11 cellular contexts compared by ENCODE assay signal in the genomic region with DNA sequence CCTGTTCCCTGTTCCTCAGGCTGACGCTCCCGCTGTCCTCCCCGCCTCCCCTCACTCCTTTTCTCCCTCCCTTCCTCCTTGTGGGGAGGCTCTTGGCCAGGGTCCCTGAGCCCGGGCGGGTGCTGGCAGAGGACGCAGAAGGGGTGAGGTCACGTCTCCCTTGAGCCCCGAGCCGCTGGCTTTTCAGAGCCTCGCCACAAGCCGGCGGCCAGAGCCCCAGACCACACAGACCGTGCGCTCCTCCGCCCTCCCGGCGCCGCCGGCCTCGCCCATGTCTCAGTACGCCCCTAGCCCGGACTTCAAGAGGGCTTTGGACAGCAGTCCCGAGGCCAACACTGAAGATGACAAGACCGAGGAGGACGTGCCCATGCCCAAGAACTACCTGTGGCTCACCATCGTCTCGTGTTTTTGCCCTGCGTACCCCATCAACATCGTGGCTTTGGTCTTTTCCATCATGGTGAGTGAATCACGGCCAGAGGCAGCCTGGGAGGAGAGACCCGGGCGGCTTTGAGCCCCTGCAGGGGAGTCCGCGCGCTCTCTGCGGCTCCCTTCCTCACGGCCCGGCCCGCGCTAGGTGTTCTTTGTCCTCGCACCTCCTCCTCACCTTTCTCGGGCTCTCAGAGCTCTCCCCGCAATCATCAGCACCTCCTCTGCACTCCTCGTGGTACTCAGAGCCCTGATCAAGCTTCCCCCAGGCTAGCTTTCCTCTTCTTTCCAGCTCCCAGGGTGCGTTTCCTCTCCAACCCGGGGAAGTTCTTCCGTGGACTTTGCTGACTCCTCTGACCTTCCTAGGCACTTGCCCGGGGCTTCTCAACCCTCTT. TPM values are rescaled to one million over a fixed set of nuclear protein-coding genes. Genes with fewer than 3 reads are reported as not detected.
DNase-seq lines count a peak whose midpoint lies in the region; ATAC-seq and TF ChIP-seq lines count a peak whose summit lies in the region.
"Had no signal": no experiment of that assay in that cellular context is flagged by ENCODE, and none has a peak within 500 bp of the region (broad histone marks: within the 10 kb centered on the region; RNA-seq: fewer than 3 reads in every experiment).

TSS of gene TMEM233 (plus strand) at position 197 of the 821 bp plus-strand sequence. CDS start at position 272, 75 bp downstream.

- H3K27ac ChIP-seq in A673 (ENCODE audit: low read depth, low read length, poor library complexity, severe bottlenecking) (peak within 1 kb of the TSS; percentile 93), heart left ventricle (peak within 1 kb of the TSS in 9 of 12 donors; percentile 18 to 85 (median 67)), OCI-LY7 (ENCODE audit: low read depth, low read length, poor library complexity, severe bottlenecking) (no peak within 1 kb of the TSS), body of pancreas (no peak within 1 kb of the TSS)
- no peak within 1 kb of the TSS for H3K27ac ChIP-seq in naive thymus-derived CD4-positive, alpha-beta T cell (ENCODE audit: low read depth, low read length)
- H3K27ac ChIP-seq: BLaER1 treated with 17β-estradiol and CSF1 and Interleukin-3, amounts not matched to agents 10 nM and 100 nM had no signal

- H3K36me3 Mint-ChIP-seq in neural crest cell (ENCODE audit: low read depth): peaks cover 3% of the 10 kb centered on the region
- peaks cover 0 to 7% (median 0%) of the 10 kb centered on the region in 5 donors for H3K36me3 Mint-ChIP-seq in naive thymus-derived CD4-positive, alpha-beta T cell

- intact Hi-C loops in A673 (cut with micrococcal nuclease; ENCODE audit: unreplicated experiment): loop anchor here (1.0 kb wide), 2 partner anchors 32 to 56 kb away; no protein-coding TSS in a partner anchor
- intact Hi-C loops in heart left ventricle (cut with DNase I): loop anchor here in 2 of 10 donors (10.0 kb wide), 1 partner anchor 51 kb away; no protein-coding TSS in a partner anchor
- intact Hi-C loops in OCI-LY7 (cut with micrococcal nuclease; ENCODE audit: unreplicated experiment): no loop called here
- intact Hi-C loops in body of pancreas (cut with DNase I): no loop called here
- intact Hi-C loops in naive thymus-derived CD4-positive, alpha-beta T cell (cut with micrococcal nuclease): no loop called here

- CTCF ChIA-PET in A673 (lab: Charles Lee): no interaction called here
- CTCF ChIA-PET in OCI-LY7 (lab: Charles Lee; ENCODE audit: unreplicated experiment): no interaction called here
- CTCF ChIA-PET in naive thymus-derived CD4-positive, alpha-beta T cell (lab: Charles Lee): no interaction called here

- peaks cover 99% of the 10 kb centered on the region for H3K27me3 Mint-ChIP-seq in neural crest cell (ENCODE audit: low read depth)
- peaks cover 68 to 83% (median 80%) of the 10 kb centered on the region in 5 donors for H3K27me3 Mint-ChIP-seq in naive thymus-derived CD4-positive, alpha-beta T cell

- no peaks in the 10 kb centered on the region for H3K36me3 ChIP-seq in A673 (ENCODE audit: insufficient read depth, low read length, poor library complexity, severe bottlenecking)
- H3K36me3 ChIP-seq in NT2/D1 (ENCODE audit: insufficient read depth, insufficient read length, low read length): no peaks in the 10 kb centered on the region
- no peaks in the 10 kb centered on the region for H3K36me3 ChIP-seq in heart left ventricle
- H3K36me3 ChIP-seq in OCI-LY7 (ENCODE audit: insufficient read depth, low read length): no peaks in the 10 kb centered on the region
- H3K36me3 ChIP-seq in body of pancreas (replicated peaks in 1 of 2; ENCODE audit: insufficient read depth in 1 of 2, low read depth in 2 of 2): no peaks in the 10 kb centered on the region
- H3K36me3 ChIP-seq in naive thymus-derived CD4-positive, alpha-beta T cell (ENCODE audit: control insufficient read depth in 2 of 3, insufficient read depth in 3 of 3, low read length in 3 of 3): no peaks in the 10 kb centered on the region
- H3K36me3 ChIP-seq: BLaER1 treated with 17β-estradiol and CSF1 and Interleukin-3, amounts not matched to agents 10 nM and 100 nM had no signal

- H3K4me3 ChIP-seq in A673 (ENCODE audit: low read depth, low read length, poor library complexity, severe bottlenecking) (peak within 1 kb of the TSS; percentile 73), NT2/D1 (ENCODE audit: insufficient read length, low read depth) (peak within 1 kb of the TSS; percentile 63), heart left ventricle (peak within 1 kb of the TSS; percentile 11 to 69 (median 56)), OCI-LY7 (ENCODE audit: low read depth, low read length, poor library complexity, severe bottlenecking) (no peak within 1 kb of the TSS), body of pancreas (no peak within 1 kb of the TSS)
- no peak within 1 kb of the TSS for H3K4me3 ChIP-seq in naive thymus-derived CD4-positive, alpha-beta T cell (ENCODE audit: low read length)
- H3K4me3 ChIP-seq: BLaER1 treated with 17β-estradiol and CSF1 and Interleukin-3, amounts not matched to agents 10 nM and 100 nM had no signal

- WGBS in heart left ventricle, 4 donors: 0 to 1% (median 1%) methylated on average over 44 to 48 of the region's 48 CpGs
- 1 to 2% methylated on average over 33 to 48 of the region's 48 CpGs for WGBS in body of pancreas, 2 donors

- TF ChIP-seq CTCF in A673 (conservative IDR thresholded peaks at IDR 0.05; ENCODE audit: low read depth, low read length): no peak
- no peak for TF ChIP-seq CTCF in heart left ventricle (IDR thresholded peaks at IDR 0.05)
- TF ChIP-seq CTCF in neural crest cell (conservative IDR thresholded peaks at IDR 0.05): no peak
- no peak for TF ChIP-seq CTCF in OCI-LY7 (conservative IDR thresholded peaks at IDR 0.05; ENCODE audit: low read length)
- TF ChIP-seq CTCF in body of pancreas (IDR thresholded peaks at IDR 0.05): no peak

- TF ChIP-seq POLR2A in heart left ventricle (IDR thresholded peaks at IDR 0.05) (no peak), body of pancreas (IDR thresholded peaks at IDR 0.05) (no peak)

- DNase-seq in A673 (ENCODE audit: low spot score): no peak
- no peak for DNase-seq in NT2/D1 (ENCODE audit: low read depth, low spot score)
- peak in 3 of 5 donors; percentile 25 to 34 (median 26) for DNase-seq in heart left ventricle
- no peak for DNase-seq in neural crest cell (ENCODE audit: low read depth, low spot score)
- DNase-seq in OCI-LY7 (ENCODE audit: low spot score): no peak
- DNase-seq in putamen (ENCODE audit: low spot score): no peak
- DNase-seq in body of pancreas: no peak
- no peak for DNase-seq in naive thymus-derived CD4-positive, alpha-beta T cell
- DNase-seq: OCI-M1 had no signal

- peak within 1 kb of the TSS; percentile 60 for H3K4me3 Mint-ChIP-seq in neural crest cell
- no peak within 1 kb of the TSS for H3K4me3 Mint-ChIP-seq in naive thymus-derived CD4-positive, alpha-beta T cell

- H3K27ac Mint-ChIP-seq in neural crest cell (ENCODE audit: unreplicated experiment): no peak within 1 kb of the TSS
- H3K27ac Mint-ChIP-seq in naive thymus-derived CD4-positive, alpha-beta T cell: no peak within 1 kb of the TSS

- H3K9me3 Mint-ChIP-seq in neural crest cell: no peaks in the 10 kb centered on the region
- H3K9me3 Mint-ChIP-seq in naive thymus-derived CD4-positive, alpha-beta T cell: peaks cover 0 to 6% (median 0%) of the 10 kb centered on the region in 11 donors
- H3K9me3 Mint-ChIP-seq: central memory CD8-positive, alpha-beta T cell had no signal

- no peak within 1 kb of the TSS for H3K4me2 ChIP-seq in OCI-LY7 (ENCODE audit: low read length)

- H4K20me1 ChIP-seq in OCI-LY7 (ENCODE audit: insufficient read depth, low read length): no peaks in the 10 kb centered on the region
- H4K20me1 ChIP-seq: BLaER1 treated with 17β-estradiol and CSF1 and Interleukin-3, amounts not matched to agents 10 nM and 100 nM had no signal

- no peaks in the 10 kb centered on the region for H3K79me2 ChIP-seq in OCI-LY7 (ENCODE audit: insufficient read depth, low read depth, low read length)

- H3K9me2 ChIP-seq in OCI-LY7 (ENCODE audit: insufficient read depth, low read length): no peaks in the 10 kb centered on the region

- BruUV-seq in A673 (replicated peaks; lab: Mats Ljungman, UMichigan) (no TSS peak), OCI-LY7 (replicated peaks; lab: Mats Ljungman, UMichigan) (no TSS peak)

- POLR2A ChIA-PET in A673 (lab: Charles Lee; ENCODE audit: low non-redundant PET) (no interaction called here), OCI-LY7 (lab: Charles Lee) (interaction anchor here (1.3 kb wide), 1 partner anchor 10 kb away, joined by 3 read pairs; no protein-coding TSS in a partner anchor)
- POLR2A ChIA-PET in naive thymus-derived CD4-positive, alpha-beta T cell (lab: Charles Lee): no interaction called here

- H3K9me3 ChIP-seq in A673 (ENCODE audit: low read depth, low read length, poor library complexity, severe bottlenecking) (no peaks in the 10 kb centered on the region), NT2/D1 (ENCODE audit: insufficient read depth, low read length) (no peaks in the 10 kb centered on the region), heart left ventricle (no peaks in the 10 kb centered on the region), OCI-LY7 (ENCODE audit: low read length) (no peaks in the 10 kb centered on the region), body of pancreas (no peaks in the 10 kb centered on the region)
- H3K9me3 ChIP-seq in naive thymus-derived CD4-positive, alpha-beta T cell (ENCODE audit: control insufficient read depth in 2 of 3, low read length in 3 of 3): no peaks in the 10 kb centered on the region

- peaks cover 53% of the 10 kb centered on the region for H3K4me1 ChIP-seq in A673 (ENCODE audit: insufficient read depth, low read length, poor library complexity, severe bottlenecking)
- no peaks in the 10 kb centered on the region for H3K4me1 ChIP-seq in NT2/D1 (ENCODE audit: insufficient read depth, insufficient read length)
- peaks cover 0 to 20% (median 10%) of the 10 kb centered on the region in 12 donors for H3K4me1 ChIP-seq in heart left ventricle
- no peaks in the 10 kb centered on the region for H3K4me1 ChIP-seq in OCI-LY7 (ENCODE audit: insufficient read depth, low read length, poor library complexity, severe bottlenecking)
- peaks cover 14% of the 10 kb centered on the region for H3K4me1 ChIP-seq in body of pancreas
- no peaks in the 10 kb centered on the region for H3K4me1 ChIP-seq in naive thymus-derived CD4-positive, alpha-beta T cell (ENCODE audit: control insufficient read depth in 2 of 2, insufficient read depth in 2 of 2, low read length in 2 of 2)

- H2AFZ ChIP-seq in OCI-LY7 (ENCODE audit: low read length): no peak within 1 kb of the TSS

- peak in 3 of 4 donors; percentile 24 to 58 (median 54) for ATAC-seq in heart left ventricle
- ATAC-seq in body of pancreas: no peak
- ATAC-seq in naive thymus-derived CD4-positive, alpha-beta T cell: no peak

- H3K27me3 ChIP-seq in A673 (replicated peaks; ENCODE audit: insufficient read depth, low read depth, low read length, poor library complexity): no peaks in the 10 kb centered on the region
- peaks cover 85% of the 10 kb centered on the region for H3K27me3 ChIP-seq in NT2/D1 (ENCODE audit: insufficient read depth, insufficient read length)
- peaks cover 0 to 55% (median 22%) of the 10 kb centered on the region in 9 donors for H3K27me3 ChIP-seq in heart left ventricle
- H3K27me3 ChIP-seq in body of pancreas: peaks cover 0 to 5% of the 10 kb centered on the region in 2 donors
- H3K27me3 ChIP-seq in naive thymus-derived CD4-positive, alpha-beta T cell (ENCODE audit: control insufficient read depth in 2 of 2, insufficient read depth in 2 of 2, low read length in 2 of 2): peaks cover 4 to 10% of the 10 kb centered on the region in 2 donors

- peaks cover 13% of the 10 kb centered on the region for H3K4me1 Mint-ChIP-seq in neural crest cell
- peaks cover 8 to 23% (median 11%) of the 10 kb centered on the region in 7 donors for H3K4me1 Mint-ChIP-seq in naive thymus-derived CD4-positive, alpha-beta T cell

- peak within 1 kb of the TSS; percentile 82 for H3K9ac ChIP-seq in NT2/D1 (ENCODE audit: insufficient read length, low read depth)
- H3K9ac ChIP-seq: BLaER1 treated with 17β-estradiol and CSF1 and Interleukin-3, amounts not matched to agents 10 nM and 100 nM had no signal

RNA-seq across cellular contexts. Expression of gene TMEM233, which starts in this region (rescaled TPM):
- total RNA-seq in A673 (2021): 10.7 and 15.5 TPM in 2 replicates
- total RNA-seq in heart left ventricle: 1 to 10 TPM in 1 of 9 donors, under 1 TPM in 7, not detected in 1; 0.07 to 1.3 (median 0.31) TPM
- under 1 TPM; 0.08 to 0.25 TPM for polyA plus RNA-seq in heart left ventricle
- not detected in 2 replicates for total RNA-seq in neural crest cell
- total RNA-seq in OCI-LY7 (2014; rRNA removed; shearing (Covaris generic)): not detected in 2 replicates
- total RNA-seq in OCI-LY7 (2022): not detected in 2 replicates
- total RNA-seq in body of pancreas: under 1 TPM in 1 of 2 donors, not detected in 1; under 0.01 TPM
- not detected for total RNA-seq in naive thymus-derived CD4-positive, alpha-beta T cell
- polyA plus RNA-seq in naive thymus-derived CD4-positive, alpha-beta T cell: not detected

Comparison
In these comparisons a context has a peak if more than half of its experiments do, and no peak if none do; other contexts are left out.
1. DNase-seq: peak in heart left ventricle (3 of 5); none in A673 (single experiment), NT2/D1 (single experiment), neural crest cell (single experiment), OCI-LY7 (single experiment), putamen (single experiment), body of pancreas (0 of 4) and naive thymus-derived CD4-positive, alpha-beta T cell (0 of 9).
2. H3K27ac ChIP-seq: peak in A673 (single experiment) and heart left ventricle (9 of 12); none in OCI-LY7 (single experiment), body of pancreas (0 of 4) and naive thymus-derived CD4-positive, alpha-beta T cell (single experiment).
3. H3K4me3 ChIP-seq: peak in A673 (single experiment), NT2/D1 (single experiment) and heart left ventricle (12 of 12); none in OCI-LY7 (single experiment), body of pancreas (0 of 2) and naive thymus-derived CD4-positive, alpha-beta T cell (single experiment).
4. ATAC-seq: peak in heart left ventricle (3 of 4); none in body of pancreas (single experiment) and naive thymus-derived CD4-positive, alpha-beta T cell (single experiment).